In genomic region chr13:88656751-88657150, GRCh38 we compare ENCODE assay signal across 22 cellular contexts.
"Had no signal": no experiment of that assay in that cellular context is flagged by ENCODE, and none has a peak within 500 bp of the region (broad histone marks: within the 10 kb centered on the region; RNA-seq: fewer than 3 reads in every experiment).

No MANE protein-coding gene starts in this region.

- H3K9ac ChIP-seq: neural progenitor cell had no signal

- FAIRE-seq: astrocyte, endothelial cell of umbilical vein, urothelium cell line had no signal

- H3K27me3 ChIP-seq: adrenal gland, colonic mucosa, dorsolateral prefrontal cortex, esophagus muscularis mucosa, gastrocnemius medialis, neural progenitor cell, transverse colon had no signal

- H3K4me1 ChIP-seq: adrenal gland, colonic mucosa, esophagus muscularis mucosa, gastrocnemius medialis, neural progenitor cell, transverse colon had no signal

- H3K27ac ChIP-seq: adrenal gland, colonic mucosa, dorsolateral prefrontal cortex, esophagus muscularis mucosa, gastrocnemius medialis, neural progenitor cell, transverse colon had no signal

- DNase-seq: activated naive CD4-positive, alpha-beta T cell; activated T-cell treated with anti-CD3 and anti-CD28 coated beads, Interleukin-2, amount 50 U/mL, for 1 hour; adrenal gland; colonic mucosa; dorsolateral prefrontal cortex; effector memory CD8-positive, alpha-beta T cell; gastrocnemius medialis; head of caudate nucleus; hypothalamus; naive thymus-derived CD8-positive, alpha-beta T cell; posterior cingulate gyrus; stimulated activated CD4-positive, alpha-beta T cell treated with anti-CD3 and anti-CD28 coated beads, Interleukin-15, amount 100 ng/mL, for 24 hours; stimulated activated CD4-positive, alpha-beta T cell treated with anti-CD3 and anti-CD28 coated beads, Interleukin-2, amount 100 ng/mL, for 48 hours; stimulated activated CD8-positive, alpha-beta memory T cell treated with anti-CD3 and anti-CD28 coated beads, Interleukin-4, amount 100 ng/mL, for 48 hours; stimulated activated naive B cell treated with anti-CD40 and anti-IgM and Interleukin-4, amounts not matched to agents 10 μg/mL and 1 μg/mL and 100 μg/mL, for 72 hours; transverse colon had no signal

- H3K9me3 ChIP-seq: adrenal gland, colonic mucosa, gastrocnemius medialis, transverse colon had no signal

- H2AFZ ChIP-seq: neural progenitor cell had no signal

- H3K4me2 ChIP-seq: neural progenitor cell, smooth muscle cell had no signal

- H3K4me3 ChIP-seq: adrenal gland, colonic mucosa, dorsolateral prefrontal cortex, esophagus muscularis mucosa, gastrocnemius medialis, neural progenitor cell, smooth muscle cell, transverse colon had no signal

- H3K36me3 ChIP-seq: adrenal gland, colonic mucosa, esophagus muscularis mucosa, gastrocnemius medialis, neural progenitor cell, transverse colon had no signal
